ENCODE assay signal across 1 cellular context in genomic region chr1:167756760-167757405, GRCh38.
TF ChIP-seq lines count a peak whose summit lies in the region.

No MANE protein-coding gene starts in this region.

TF ChIP-seq in HepG2, 621 proteins besides CTCF, POLR2A, EP300 and RAD21 (continued from another document):
- TF ChIP-seq, protein P1, sequence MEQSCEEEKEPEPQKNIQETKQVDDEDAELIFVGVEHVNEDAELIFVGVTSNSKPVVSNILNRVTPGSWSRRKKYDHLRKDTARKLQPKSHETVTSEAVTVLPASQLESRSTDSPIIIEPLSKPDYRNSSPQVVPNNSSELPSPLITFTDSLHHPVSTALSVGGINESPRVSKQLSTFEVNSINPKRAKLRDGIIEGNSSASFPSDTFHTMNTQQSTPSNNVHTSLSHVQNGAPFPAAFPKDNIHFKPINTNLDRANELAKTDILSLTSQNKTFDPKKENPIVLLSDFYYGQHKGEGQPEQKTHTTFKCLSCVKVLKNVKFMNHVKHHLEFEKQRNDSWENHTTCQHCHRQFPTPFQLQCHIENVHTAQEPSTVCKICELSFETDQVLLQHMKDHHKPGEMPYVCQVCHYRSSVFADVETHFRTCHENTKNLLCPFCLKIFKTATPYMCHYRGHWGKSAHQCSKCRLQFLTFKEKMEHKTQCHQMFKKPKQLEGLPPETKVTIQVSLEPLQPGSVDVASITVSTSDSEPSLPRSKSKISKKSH (CRISPR knock-in tag; IDR thresholded peaks at IDR 0.05; ENCODE audit: borderline replicate concordance), result no peak
- TF ChIP-seq, protein P2, sequence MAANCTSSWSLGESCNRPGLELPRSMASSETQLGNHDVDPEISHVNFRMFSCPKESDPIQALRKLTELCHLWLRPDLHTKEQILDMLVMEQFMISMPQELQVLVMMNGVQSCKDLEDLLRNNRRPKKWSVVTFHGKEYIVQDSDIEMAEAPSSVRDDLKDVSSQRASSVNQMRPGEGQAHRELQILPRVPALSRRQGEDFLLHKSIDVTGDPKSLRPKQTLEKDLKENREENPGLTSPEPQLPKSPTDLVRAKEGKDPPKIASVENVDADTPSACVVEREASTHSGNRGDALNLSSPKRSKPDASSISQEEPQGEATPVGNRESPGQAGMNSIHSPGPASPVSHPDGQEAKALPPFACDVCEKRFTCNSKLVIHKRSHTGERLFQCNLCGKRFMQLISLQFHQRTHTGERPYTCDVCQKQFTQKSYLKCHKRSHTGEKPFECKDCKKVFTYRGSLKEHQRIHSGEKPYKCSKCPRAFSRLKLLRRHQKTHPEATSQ (CRISPR knock-in tag; IDR thresholded peaks at IDR 0.05; ENCODE audit: borderline replicate concordance), result no peak
- TF ChIP-seq MXD1 (CRISPR knock-in tag; IDR thresholded peaks at IDR 0.05) (no peak), ZFP36 (IDR thresholded peaks at IDR 0.05; ENCODE audit: borderline replicate concordance, low read depth, low read length, partially characterized antibody) (no peak), RNF2 (conservative IDR thresholded peaks at IDR 0.05; ENCODE audit: low read depth) (no peak), ZNF577 (CRISPR knock-in tag; IDR thresholded peaks at IDR 0.05; ENCODE audit: borderline replicate concordance, low read depth) (no peak), SMAD9 (CRISPR knock-in tag; IDR thresholded peaks at IDR 0.05) (no peak), HOXA9 (CRISPR knock-in tag; IDR thresholded peaks at IDR 0.05; ENCODE audit: borderline replicate concordance) (no peak), YEATS4 (CRISPR knock-in tag; IDR thresholded peaks at IDR 0.05; ENCODE audit: borderline replicate concordance) (no peak)
TF ChIP-seq in HepG2: peak in this region for 0.
